22 cellular contexts compared by ENCODE assay signal in the genomic region with DNA sequence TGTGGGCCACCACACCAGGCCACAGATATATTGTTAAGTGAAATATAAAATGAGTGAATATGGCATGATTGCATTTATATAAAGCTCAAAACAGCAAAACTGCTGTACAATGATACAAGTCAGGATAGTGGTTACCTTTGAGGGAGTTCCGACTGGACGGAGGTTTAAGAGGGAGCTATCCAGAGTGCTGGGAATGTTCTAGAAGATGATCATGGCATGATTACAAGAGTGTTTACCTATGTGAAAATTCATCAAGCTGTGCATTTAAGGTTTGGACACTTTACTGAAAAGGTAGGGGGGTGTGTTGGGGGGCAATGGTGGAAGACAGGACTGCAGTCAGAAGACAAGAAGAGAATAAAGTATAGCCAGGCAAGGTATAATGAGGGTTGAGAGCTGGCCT.
"Had no signal": no experiment of that assay in that cellular context is flagged by ENCODE, and none has a peak within 500 bp of the region (broad histone marks: within the 10 kb centered on the region; RNA-seq: fewer than 3 reads in every experiment).

No MANE protein-coding gene starts in this region.

- H3K4me3 Mint-ChIP-seq: mesothelial cell of epicardium; naive B cell; naive thymus-derived CD8-positive, alpha-beta T cell had no signal

- H3K4me3 ChIP-seq: coronary artery, dorsolateral prefrontal cortex, esophagus squamous epithelium, gastrocnemius medialis, heart right ventricle, left lung, lower lobe of right lung, mucosa of descending colon had no signal

- H3K4me1 Mint-ChIP-seq: mesothelial cell of epicardium; naive thymus-derived CD8-positive, alpha-beta T cell had no signal

- ATAC-seq: gastrocnemius medialis; heart right ventricle; left cardiac atrium; left lung; left ventricle myocardium superior; lower lobe of right lung; naive thymus-derived CD8-positive, alpha-beta T cell had no signal

- H3K36me3 Mint-ChIP-seq: mesothelial cell of epicardium; naive B cell; naive thymus-derived CD8-positive, alpha-beta T cell had no signal

- H3K9me3 ChIP-seq: esophagus squamous epithelium, gastrocnemius medialis, left lung, lower lobe of right lung, mucosa of descending colon had no signal

- H3K27me3 ChIP-seq: dorsolateral prefrontal cortex, esophagus squamous epithelium, gastrocnemius medialis, left lung had no signal

- H3K36me3 ChIP-seq: esophagus squamous epithelium, gastrocnemius medialis, heart right ventricle, left lung, lower lobe of right lung had no signal

- DNase-seq: dermis blood vessel endothelial cell; dorsolateral prefrontal cortex; effector CD4-positive, alpha-beta T cell; effector memory CD4-positive, alpha-beta T cell; esophagus squamous epithelium; foreskin fibroblast; foreskin melanocyte; gastrocnemius medialis; glutamatergic neuron; head of caudate nucleus; heart right ventricle; hippocampal formation; left cardiac atrium; left lung; left ventricle myocardium superior; lower lobe of right lung; mesenchymal stem cell; mucosa of descending colon; naive B cell; naive thymus-derived CD8-positive, alpha-beta T cell had no signal

- H3K27ac ChIP-seq: coronary artery, esophagus squamous epithelium, gastrocnemius medialis, heart right ventricle, left lung, lower lobe of right lung had no signal

- H3K4me1 ChIP-seq: gastrocnemius medialis, heart right ventricle, left lung, lower lobe of right lung had no signal
